ENCODE assay signal across 33 cellular contexts in genomic region chr5:170551622-170552021, GRCh38. TPM values are rescaled to one million over a fixed set of nuclear protein-coding genes. Genes with fewer than 3 reads are reported as not detected.
"Had no signal": no experiment of that assay in that cellular context is flagged by ENCODE, and none has a peak within 500 bp of the region (broad histone marks: within the 10 kb centered on the region; RNA-seq: fewer than 3 reads in every experiment).

No MANE protein-coding gene starts in this region.

- FAIRE-seq: TTC549 had no signal

- H3K27ac Mint-ChIP-seq: activated CD4-positive, alpha-beta T cell treated with anti-CD3 and anti-CD28 coated beads for 36 hours; activated CD4-positive, alpha-beta T cell treated with anti-CD3 and anti-CD28 coated beads, Interleukin-2, amount 10 ng/mL, durations not matched to agents 7 days and 5 days; activated CD8-positive, alpha-beta T cell treated with anti-CD3 and anti-CD28 coated beads, Interleukin-2, amount 10 ng/mL, durations not matched to agents 7 days and 5 days; activated naive CD4-positive, alpha-beta T cell treated with anti-CD3 and anti-CD28 coated beads for 36 hours; activated naive CD4-positive, alpha-beta T cell treated with anti-CD3 and anti-CD28 coated beads, Interleukin-2, amount 50 U/mL, for 72 hours; activated T-cell treated with anti-CD3 and anti-CD28 coated beads, Interleukin-2, amount 50 U/mL, for 24 hours; activated T-helper 2 cell treated with anti-CD3 and anti-CD28 coated beads, Interferon-gamma antibody, Interleukin-2, Interleukin-4, amounts not matched to agents 10 μg/mL and 5 μg/mL and 100 μg/mL, durations not matched to agents 14 hours and 24 hours and 36 hours; brain; T-helper 1 cell treated with Interleukin-12 subunit alpha and Interleukin-12 subunit beta and Interleukin-4 antibody, amounts not matched to agents 30 μg/mL and 1 μg/mL, for 36 hours; T-helper 2 cell treated with Interferon-gamma antibody and Interleukin-4, amounts not matched to agents 5 μg/mL and 100 μg/mL, for 36 hours had no signal

- H3K36me3 ChIP-seq: adrenal gland, MG63, Peyer's patch, SJSA1 had no signal

- H3K27ac ChIP-seq: Peyer's patch, SJSA1 had no signal

- H3K4me3 Mint-ChIP-seq: activated CD4-positive, alpha-beta T cell treated with anti-CD3 and anti-CD28 coated beads for 36 hours; activated CD4-positive, alpha-beta T cell treated with anti-CD3 and anti-CD28 coated beads, Interleukin-2, amount 10 ng/mL, durations not matched to agents 7 days and 5 days; activated CD8-positive, alpha-beta T cell treated with anti-CD3 and anti-CD28 coated beads, Interleukin-2, amount 10 ng/mL, durations not matched to agents 7 days and 5 days; activated naive CD4-positive, alpha-beta T cell treated with anti-CD3 and anti-CD28 coated beads for 36 hours; activated T-cell treated with anti-CD3 and anti-CD28 coated beads, Interleukin-2, amount 50 U/mL, for 24 hours; brain; T-helper 1 cell treated with Interleukin-12 subunit alpha and Interleukin-12 subunit beta and Interleukin-4 antibody, amounts not matched to agents 30 μg/mL and 1 μg/mL, for 36 hours; T-helper 2 cell treated with Interferon-gamma antibody and Interleukin-4, amounts not matched to agents 5 μg/mL and 100 μg/mL, for 36 hours had no signal

- H3K4me2 ChIP-seq: SK-N-SH had no signal

- H3K27me3 ChIP-seq: adrenal gland, MG63, Peyer's patch had no signal

- H3K4me3 ChIP-seq: adrenal gland, MG63, Peyer's patch, SJSA1 had no signal

- H3K4me1 Mint-ChIP-seq: activated CD4-positive, alpha-beta T cell treated with anti-CD3 and anti-CD28 coated beads for 36 hours; activated CD4-positive, alpha-beta T cell treated with anti-CD3 and anti-CD28 coated beads, Interleukin-2, amount 10 ng/mL, durations not matched to agents 7 days and 5 days had no signal

- H3K9me3 ChIP-seq: adrenal gland, MG63, Peyer's patch, SJSA1, SK-N-SH had no signal

- H3K9ac ChIP-seq: SK-N-SH had no signal

- H3K4me1 ChIP-seq: Peyer's patch had no signal

- H3K9me3 Mint-ChIP-seq: activated CD4-positive, alpha-beta T cell treated with anti-CD3 and anti-CD28 coated beads, Interleukin-2, amount 10 ng/mL, durations not matched to agents 7 days and 5 days; activated naive CD4-positive, alpha-beta T cell treated with anti-CD3 and anti-CD28 coated beads for 36 hours; activated naive CD4-positive, alpha-beta T cell treated with anti-CD3 and anti-CD28 coated beads, Interleukin-2, amount 50 U/mL, for 72 hours; activated T-cell treated with anti-CD3 and anti-CD28 coated beads, Interleukin-2, amount 50 U/mL, for 24 hours; activated T-helper 2 cell treated with anti-CD3 and anti-CD28 coated beads, Interferon-gamma antibody, Interleukin-2, Interleukin-4, amounts not matched to agents 10 μg/mL and 5 μg/mL and 100 μg/mL, durations not matched to agents 14 hours and 24 hours and 36 hours; T-helper 1 cell treated with Interleukin-12 subunit alpha and Interleukin-12 subunit beta and Interleukin-4 antibody, amounts not matched to agents 30 μg/mL and 1 μg/mL, for 36 hours; T-helper 2 cell treated with Interferon-gamma antibody and Interleukin-4, amounts not matched to agents 5 μg/mL and 100 μg/mL, for 36 hours had no signal

- ATAC-seq: activated CD4-positive, alpha-beta T cell treated with anti-CD3 and anti-CD28 coated beads for 36 hours; activated CD4-positive, CD25-positive, alpha-beta regulatory T cell treated with anti-CD3 and anti-CD28 coated beads, Interleukin-2, amount 50 U/mL, for 24 hours; activated CD8-positive, alpha-beta T cell treated with anti-CD3 and anti-CD28 coated beads, Interleukin-2, amount 10 ng/mL, durations not matched to agents 7 days and 5 days; activated naive CD4-positive, alpha-beta T cell treated with anti-CD3 and anti-CD28 coated beads, Interleukin-2, amount 50 U/mL, for 72 hours; PC-3 had no signal

- DNase-seq: activated CD4-positive, alpha-beta T cell treated with anti-CD3 and anti-CD28 coated beads for 36 hours; activated CD4-positive, alpha-beta T cell treated with anti-CD3 and anti-CD28 coated beads, Interleukin-2, amount 10 ng/mL, durations not matched to agents 7 days and 5 days; activated CD4-positive, alpha-beta T cell treated with anti-CD3 and anti-CD28 coated beads, Interleukin-2, amount 50 U/mL, for 48 hours; activated CD8-positive, alpha-beta T cell treated with anti-CD3 and anti-CD28 coated beads, Interleukin-2, amount 10 ng/mL, durations not matched to agents 7 days and 5 days; activated gamma-delta T cell treated with Interleukin-2 at 50 U/mL for 16 hours; activated naive CD4-positive, alpha-beta T cell treated with anti-CD3 and anti-CD28 coated beads for 36 hours; central memory CD4-positive, alpha-beta T cell; MG63; NCI-H1092; NCI-H146; NCI-H187; NCI-H2029 treated with DMSO at 0.1 percent for 48 hours; NCI-H2107; NCI-H2171; NCI-H510A; NCI-H526; NCI-H748 treated with DMSO at 0.1 percent for 48 hours; NK-92 treated with Interleukin-12 subunit alpha and Interleukin-12 subunit beta, amount 100 ng/mL, for 24 hours; PC-3; Peyer's patch; RPMI8226; SHP77 treated with DMSO at 0.1 percent for 48 hours; SK-N-SH had no signal

- H3K36me3 Mint-ChIP-seq: activated naive CD4-positive, alpha-beta T cell treated with anti-CD3 and anti-CD28 coated beads, Interleukin-2, amount 50 U/mL, for 72 hours; brain had no signal

RNA-seq across cellular contexts. Expression of gene KCNIP1, which starts 47.8 kb away (rescaled TPM):
- total RNA-seq: activated CD4-positive, alpha-beta T cell treated with anti-CD3 and anti-CD28 coated beads for 36 hours; activated CD4-positive, alpha-beta T cell treated with anti-CD3 and anti-CD28 coated beads, Interleukin-2, amount 10 ng/mL, durations not matched to agents 7 days and 5 days; activated CD8-positive, alpha-beta T cell treated with anti-CD3 and anti-CD28 coated beads, Interleukin-2, amount 10 ng/mL, durations not matched to agents 7 days and 5 days; activated naive CD4-positive, alpha-beta T cell treated with anti-CD3 and anti-CD28 coated beads for 36 hours; activated naive CD4-positive, alpha-beta T cell treated with anti-CD3 and anti-CD28 coated beads, Interleukin-2, amount 50 U/mL, for 72 hours; activated T-helper 2 cell treated with anti-CD3 and anti-CD28 coated beads, Interferon-gamma antibody, Interleukin-2, Interleukin-4, amounts not matched to agents 10 μg/mL and 5 μg/mL and 100 μg/mL, durations not matched to agents 14 hours and 24 hours and 36 hours; PC-3; Peyer's patch had no signal
